Comparison of ENCODE assay signal across 14 cellular contexts in genomic region chr9:98173181-98173580, GRCh38.
"Had no signal": no experiment of that assay in that cellular context is flagged by ENCODE, and none has a peak within 500 bp of the region (broad histone marks: within the 10 kb centered on the region; RNA-seq: fewer than 3 reads in every experiment).

No MANE protein-coding gene starts in this region.

- H3K4me3 Mint-ChIP-seq: activated naive CD4-positive, alpha-beta T cell treated with anti-CD3 and anti-CD28 coated beads, Interleukin-2, amount 50 U/mL, for 24 hours; effector memory CD8-positive, alpha-beta T cell; T-helper 17 cell had no signal

- H3K27me3 Mint-ChIP-seq: activated naive CD4-positive, alpha-beta T cell treated with anti-CD3 and anti-CD28 coated beads, Interleukin-2, amount 50 U/mL, for 24 hours; effector memory CD8-positive, alpha-beta T cell; T-helper 17 cell had no signal

- H3K9me3 Mint-ChIP-seq: activated naive CD4-positive, alpha-beta T cell treated with anti-CD3 and anti-CD28 coated beads, Interleukin-2, amount 50 U/mL, for 24 hours; effector memory CD8-positive, alpha-beta T cell had no signal

- H3K9me3 ChIP-seq: suprapubic skin had no signal

- DNase-seq: activated CD4-positive, alpha-beta T cell treated with anti-CD3 and anti-CD28 coated beads, Interleukin-2, amount 50 U/mL, for 1 hour; activated effector memory CD4-positive, alpha-beta T cell treated with Interleukin-2 at 50 U/mL for 16 hours; activated T-cell treated with anti-CD3 and anti-CD28 coated beads, Interleukin-2, amount 50 U/mL, for 1 hour; caudate nucleus; effector memory CD8-positive, alpha-beta T cell; erythroblast; kidney; stimulated activated CD4-positive, alpha-beta T cell treated with anti-CD3 and anti-CD28 coated beads, Interleukin-12 subunit alpha, Interleukin-12 subunit beta, amount 100 ng/mL, for 4 hours; stimulated activated naive CD8-positive, alpha-beta T cell treated with anti-CD3 and anti-CD28 coated beads, Interleukin-15, Interleukin-2, amounts not matched to agents 100 U/mL and 50 U/mL, for 24 hours; T-helper 17 cell had no signal

- H3K27ac ChIP-seq: hepatocyte, suprapubic skin had no signal

- ATAC-seq: effector memory CD8-positive, alpha-beta T cell; stimulated activated naive CD8-positive, alpha-beta T cell treated with anti-CD3 and anti-CD28 coated beads, Interleukin-15, Interleukin-2, amounts not matched to agents 100 U/mL and 50 U/mL, for 24 hours; T-helper 17 cell had no signal

- H3K27ac Mint-ChIP-seq: activated naive CD4-positive, alpha-beta T cell treated with anti-CD3 and anti-CD28 coated beads, Interleukin-2, amount 50 U/mL, for 24 hours; progenitor cell of endocrine pancreas; T-helper 17 cell had no signal

- H3K4me3 ChIP-seq: hepatocyte, suprapubic skin had no signal

- H3K36me3 Mint-ChIP-seq: activated naive CD4-positive, alpha-beta T cell treated with anti-CD3 and anti-CD28 coated beads, Interleukin-2, amount 50 U/mL, for 24 hours had no signal

- H3K27me3 ChIP-seq: hepatocyte, suprapubic skin had no signal

- H3K36me3 ChIP-seq: suprapubic skin had no signal
